Comparison of ENCODE assay signal across 1 cellular context in the genomic region with DNA sequence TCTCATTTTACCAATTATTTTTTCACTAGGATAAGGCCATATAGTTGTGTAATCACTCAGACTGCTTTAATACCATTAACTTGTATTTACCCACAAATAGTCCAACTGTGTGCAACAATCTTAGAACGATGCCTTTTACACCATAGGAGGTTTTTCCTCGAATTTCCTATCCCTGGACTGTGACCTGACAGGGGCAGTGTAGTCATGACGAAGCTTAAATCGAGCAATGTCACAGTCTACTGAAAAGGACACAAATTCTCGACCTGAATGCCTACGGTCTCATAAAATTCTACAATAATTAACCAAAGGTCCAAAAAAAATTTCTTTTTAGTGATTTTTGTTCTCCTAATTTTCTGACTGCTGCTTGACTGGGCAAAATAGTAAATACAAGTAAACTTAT.
TF ChIP-seq lines count a peak whose summit lies in the region.

No MANE protein-coding gene starts in this region.

TF ChIP-seq in K562, 482 proteins besides CTCF, POLR2A, EP300 and RAD21 (continued from another document):
- TF ChIP-seq, protein P1, sequence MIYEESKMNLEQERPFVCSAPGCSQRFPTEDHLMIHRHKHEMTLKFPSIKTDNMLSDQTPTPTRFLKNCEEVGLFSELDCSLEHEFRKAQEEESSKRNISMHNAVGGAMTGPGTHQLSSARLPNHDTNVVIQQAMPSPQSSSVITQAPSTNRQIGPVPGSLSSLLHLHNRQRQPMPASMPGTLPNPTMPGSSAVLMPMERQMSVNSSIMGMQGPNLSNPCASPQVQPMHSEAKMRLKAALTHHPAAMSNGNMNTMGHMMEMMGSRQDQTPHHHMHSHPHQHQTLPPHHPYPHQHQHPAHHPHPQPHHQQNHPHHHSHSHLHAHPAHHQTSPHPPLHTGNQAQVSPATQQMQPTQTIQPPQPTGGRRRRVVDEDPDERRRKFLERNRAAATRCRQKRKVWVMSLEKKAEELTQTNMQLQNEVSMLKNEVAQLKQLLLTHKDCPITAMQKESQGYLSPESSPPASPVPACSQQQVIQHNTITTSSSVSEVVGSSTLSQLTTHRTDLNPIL (CRISPR knock-in tag; IDR thresholded peaks at IDR 0.05): no peak
- TF ChIP-seq ARID1B (IDR thresholded peaks at IDR 0.05) (no peak), PURB (CRISPR knock-in tag; IDR thresholded peaks at IDR 0.05; ENCODE audit: low read depth) (no peak), MXD1 (CRISPR knock-in tag; IDR thresholded peaks at IDR 0.05; ENCODE audit: borderline replicate concordance, poor library complexity, severe bottlenecking) (no peak), ZBTB2 (IDR thresholded peaks at IDR 0.05) (no peak), ETV5 (CRISPR knock-in tag; IDR thresholded peaks at IDR 0.05; ENCODE audit: low read depth) (no peak), C11orf30 (IDR thresholded peaks at IDR 0.05; ENCODE audit: low read depth) (peak; percentile 40), TAF9B (IDR thresholded peaks at IDR 0.05; ENCODE audit: partially characterized antibody) (no peak), NFXL1 (CRISPR knock-in tag; IDR thresholded peaks at IDR 0.05) (no peak), MAFG (tag; conservative IDR thresholded peaks at IDR 0.05) (peak; percentile 36), HDAC1 (IDR thresholded peaks at IDR 0.05) (no peak), NFIC (IDR thresholded peaks at IDR 0.05) (no peak), CEBPB (tag; IDR thresholded peaks at IDR 0.05) (0 out of 2 replicates have a peak, but pooled peaks have one; percentile 24), ZNF274 (IDR thresholded peaks at IDR 0.05; ENCODE audit: borderline replicate concordance, low read depth, low read length) (no peak)
